In genomic region chr6:161748535-161749386, GRCh38 we compare ENCODE assay signal across 1 cellular context.
TF ChIP-seq lines count a peak whose summit lies in the region.

No MANE protein-coding gene starts in this region.

TF ChIP-seq in HepG2, 621 proteins besides CTCF, POLR2A, EP300 and RAD21 (continued from another document):
- no peak for TF ChIP-seq CEBPZ (IDR thresholded peaks at IDR 0.05; ENCODE audit: low read length)
- TF ChIP-seq KDM3A (CRISPR knock-in tag; IDR thresholded peaks at IDR 0.05; ENCODE audit: low read depth): no peak
TF ChIP-seq in HepG2: peak in this region for 4.
